8 cellular contexts compared by ENCODE assay signal in the genomic region with DNA sequence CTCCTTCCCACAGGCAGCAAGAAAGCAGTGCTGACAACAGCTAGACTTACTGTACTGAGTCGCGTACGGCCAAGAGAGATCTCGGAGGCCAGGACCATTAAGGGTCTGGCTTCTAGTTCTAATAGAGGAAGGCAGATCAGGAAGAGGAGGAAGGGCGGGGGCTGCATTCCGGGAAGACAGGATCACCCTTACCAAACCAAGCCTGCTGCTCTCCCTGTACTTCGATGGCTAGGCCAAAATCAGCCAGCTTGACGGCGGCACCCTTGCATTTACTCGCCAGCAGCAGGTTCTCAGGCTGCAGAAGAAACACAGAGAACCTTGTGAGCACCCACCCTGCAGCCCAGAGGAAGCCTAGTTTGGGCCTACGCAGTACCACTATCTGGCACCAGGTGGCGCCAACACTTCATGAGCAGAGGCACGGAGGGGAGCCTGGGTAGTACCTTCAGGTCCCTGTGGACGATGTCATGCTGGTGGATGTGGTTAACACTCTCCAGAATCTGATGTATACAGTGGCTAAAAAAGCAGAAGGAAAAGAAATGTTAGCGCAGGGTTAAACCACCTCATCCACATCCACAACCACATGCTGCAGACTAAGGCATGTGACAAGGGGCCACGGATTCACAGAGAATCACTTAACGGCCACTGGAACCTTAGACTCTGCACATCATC. TPM values are rescaled to one million over a fixed set of nuclear protein-coding genes. Genes with fewer than 3 reads are reported as not detected.
DNase-seq lines count a peak whose midpoint lies in the region; ATAC-seq, FAIRE-seq and TF ChIP-seq lines count a peak whose summit lies in the region.

No MANE protein-coding gene starts in this region.

- no peaks in the 10 kb centered on the region for H3K27me3 ChIP-seq in H1 (replicated peaks in 1 of 4; ENCODE audit: control insufficient read depth in 3 of 4, extremely low read depth in 1 of 4, insufficient read depth in 3 of 4, low read length in 3 of 4)

- POLR2A ChIA-PET in H1 (lab: Charles Lee; ENCODE audit: partially characterized antibody) = interaction anchor here (0.6 to 1.3 kb wide), 4 partner anchors 14 to 40 kb away, joined by 3 to 6 read pairs (median 4); no protein-coding TSS in a partner anchor

- FAIRE-seq in H1 (lab: Jason Lieb, UNC) = peak; percentile 70

- H3K27ac ChIP-seq in H1 (ENCODE audit: low read depth, low read length) = no peak overlapping the region

- H4K91ac ChIP-seq in H1 (replicated peaks; ENCODE audit: insufficient read length, low read length) = no peak overlapping the region

- peaks cover 0 to 7% (median 3%) of the 10 kb centered on the region in 4 experiments; a peak in 3 of 7 replicates for H3K4me1 ChIP-seq in H1 (replicated peaks in 1 of 4; ENCODE audit: control insufficient read depth in 3 of 4, insufficient read depth in 4 of 4, low read length in 3 of 4)

- H4K5ac ChIP-seq in H1 (ENCODE audit: insufficient read length, low read depth, low read length) = no peak overlapping the region

- H3K18ac ChIP-seq in H1 (ENCODE audit: extremely low read depth, low read length) = no peak overlapping the region

- peak; percentile 95 to 98 for TF ChIP-seq RAD21 in H1 (IDR thresholded peaks at IDR 0.05 in 1 of 2, conservative IDR thresholded peaks at IDR 0.05 in 1 of 2; ENCODE audit: low read depth in 2 of 2, low read length in 2 of 2)

- no peak overlapping the region for H3K9ac ChIP-seq in H1 (replicated peaks in 1 of 4; ENCODE audit: extremely low read depth in 1 of 4, low read depth in 3 of 4, low read length in 3 of 4)

- no peak for TF ChIP-seq EP300 in H1 (IDR thresholded peaks at IDR 0.05; ENCODE audit: borderline replicate concordance in 1 of 2, low read depth in 2 of 2, low read length in 2 of 2)

- H3K79me1 ChIP-seq in H1 (ENCODE audit: low read depth, low read length) = no peaks in the 10 kb centered on the region

- peaks cover 22 to 30% (median 24%) of the 10 kb centered on the region in 4 experiments for H3K36me3 ChIP-seq in H1 (ENCODE audit: control insufficient read depth in 2 of 4, insufficient read depth in 4 of 4, low read length in 3 of 4)

- H3K4me2 ChIP-seq in H1 (ENCODE audit: insufficient read depth in 1 of 2, low read depth in 2 of 2, low read length in 2 of 2) = no peak overlapping the region

- no peak overlapping the region for H3K4ac ChIP-seq in H1 (replicated peaks; ENCODE audit: insufficient read length, low read depth, low read length)

- peak; percentile 94 for DNase-seq in CD1c-positive myeloid dendritic cell (ENCODE audit: extremely low spot score)
- peak; percentile 76 for DNase-seq in NK-92 treated with Interleukin-12 subunit alpha and Interleukin-12 subunit beta, amount 100 ng/mL, for 24 hours (lab: John Stamatoyannopoulos, UW)
- DNase-seq in activated CD8-positive, alpha-beta memory T cell treated with anti-CD3 and anti-CD28 coated beads for 48 hours (ENCODE audit: low read depth in 2 of 3, low spot score in 2 of 3) = peak; percentile 72 to 95 (median 94)
- peak; percentile 60 to 99 for DNase-seq in H1 (ENCODE audit: low read depth in 1 of 2, low spot score in 2 of 2)
- DNase-seq in midbrain (lab: John Stamatoyannopoulos, UW) = peak; percentile 79
- DNase-seq in stimulated activated CD8-positive, alpha-beta memory T cell treated with anti-CD3 and anti-CD28 coated beads, Interleukin-2, amount 100 ng/mL, for 1 hour (ENCODE audit: low read depth in 2 of 2) = peak; percentile 79 to 88

- CTCF ChIA-PET in H1 (lab: Charles Lee; ENCODE audit: partially characterized antibody) = interaction anchor here (0.7 to 20.8 kb wide), 22 partner anchors 10 to 276 kb away, joined by 3 to 279 read pairs (median 4); a partner anchor contains a TSS

- H2BK15ac ChIP-seq in H1 (ENCODE audit: low read length) = no peak overlapping the region

- no peaks in the 10 kb centered on the region for H3K23me2 ChIP-seq in H1 (ENCODE audit: low read depth, low read length)

- no peak overlapping the region for H3K4me3 ChIP-seq in H1 (ENCODE audit: extremely low read depth in 1 of 4, insufficient read depth in 2 of 4, low read depth in 3 of 4, low read length in 4 of 4)

- WGBS in H1 (ENCODE audit: extremely low coverage in 1 of 2, insufficient coverage in 1 of 2, insufficient read length in 1 of 2, insufficient replicate concordance in 2 of 2, low coverage in 1 of 2, low lambda C conversion rate in 2 of 2, missing lambda C conversion rate in 1 of 2), 2 experiments = 56% methylated on average over 17 of the region's 17 CpGs; no CpG with 5 or more reads in 1 of the 2 experiments

- TF ChIP-seq POLR2A in H1 (IDR thresholded peaks at IDR 0.05; ENCODE audit: control extremely low read depth in 1 of 2, low read depth in 2 of 2, low read length in 2 of 2) = no peak

- H2BK20ac ChIP-seq in H1 (ENCODE audit: low read length) = no peak overlapping the region

- no peaks in the 10 kb centered on the region for H3K9me3 ChIP-seq in H1 (ENCODE audit: insufficient read depth in 2 of 2, low read depth in 1 of 2, low read length in 1 of 2)

- H2BK12ac ChIP-seq in H1 (ENCODE audit: low read depth, low read length) = no peak overlapping the region

- no peak overlapping the region for H2BK120ac ChIP-seq in H1 (replicated peaks; ENCODE audit: low read depth, low read length)

- peak; percentile 70 for ATAC-seq in GM19324 (IDR thresholded peaks at IDR 0.05; ENCODE audit: low FRiP score, unreplicated experiment)
- peak; percentile 94 for ATAC-seq in HG03457 (IDR thresholded peaks at IDR 0.05; ENCODE audit: unreplicated experiment)

- no peak overlapping the region for H4K8ac ChIP-seq in H1 (ENCODE audit: extremely low read depth, insufficient read depth, low read length)

- H3K14ac ChIP-seq in H1 (ENCODE audit: insufficient read length) = no peak overlapping the region

- no peaks in the 10 kb centered on the region for H3K79me2 ChIP-seq in H1 (ENCODE audit: control insufficient read depth in 1 of 2, insufficient read depth in 2 of 2, low read length in 2 of 2)

- peak; percentile 94 to 100 (median 99) for TF ChIP-seq CTCF in H1 (IDR thresholded peaks at IDR 0.05; ENCODE audit: control extremely low read depth in 1 of 3, insufficient read depth in 1 of 3, low read depth in 1 of 3, low read length in 3 of 3)

- H2AFZ ChIP-seq in H1 (ENCODE audit: low read length) = no peak overlapping the region

- H4K20me1 ChIP-seq in H1 (replicated peaks in 1 of 2; ENCODE audit: control insufficient read depth in 1 of 2, insufficient read depth in 2 of 2, low read length in 2 of 2) = peaks cover 2 to 3% of the 10 kb centered on the region in 2 experiments

- H2BK5ac ChIP-seq in H1 (ENCODE audit: low read depth, low read length) = no peak overlapping the region

- no peak overlapping the region for H2AK5ac ChIP-seq in H1 (ENCODE audit: low read depth, low read length)

- H3K23ac ChIP-seq in H1 (ENCODE audit: insufficient read length) = no peak overlapping the region

- H3K56ac ChIP-seq in H1 (replicated peaks; ENCODE audit: insufficient read length, low read depth, low read length) = no peak overlapping the region

TF ChIP-seq in H1, 55 proteins besides CTCF, POLR2A, EP300 and RAD21:
- peak; percentile 35; the same call in 1 of the 2 replicates for TF ChIP-seq JUND (IDR thresholded peaks at IDR 0.05; ENCODE audit: low read length)
- TF ChIP-seq, protein P1, sequence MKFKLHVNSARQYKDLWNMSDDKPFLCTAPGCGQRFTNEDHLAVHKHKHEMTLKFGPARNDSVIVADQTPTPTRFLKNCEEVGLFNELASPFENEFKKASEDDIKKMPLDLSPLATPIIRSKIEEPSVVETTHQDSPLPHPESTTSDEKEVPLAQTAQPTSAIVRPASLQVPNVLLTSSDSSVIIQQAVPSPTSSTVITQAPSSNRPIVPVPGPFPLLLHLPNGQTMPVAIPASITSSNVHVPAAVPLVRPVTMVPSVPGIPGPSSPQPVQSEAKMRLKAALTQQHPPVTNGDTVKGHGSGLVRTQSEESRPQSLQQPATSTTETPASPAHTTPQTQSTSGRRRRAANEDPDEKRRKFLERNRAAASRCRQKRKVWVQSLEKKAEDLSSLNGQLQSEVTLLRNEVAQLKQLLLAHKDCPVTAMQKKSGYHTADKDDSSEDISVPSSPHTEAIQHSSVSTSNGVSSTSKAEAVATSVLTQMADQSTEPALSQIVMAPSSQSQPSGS (IDR thresholded peaks at IDR 0.05; ENCODE audit: low read length) = peak; percentile 83; the same call in 1 of the 2 replicates
- TF ChIP-seq CREB1 (IDR thresholded peaks at IDR 0.05) = peak; percentile 49; the same call in 1 of the 2 replicates
- TF ChIP-seq SP2 (IDR thresholded peaks at IDR 0.05; ENCODE audit: low read length) = no peak
TF ChIP-seq in H1: peak in this region for 3.

RNA-seq across cellular contexts. Expression of a gene that starts 25.4 kb away (rescaled TPM):
- total RNA-seq in H1 (2021; fragmentation: NEBNext Ultra II Directional; extraction: Animal tissue kit (Norgen Biotek cat#: 25700)) = 29.9 and 31.7 TPM in 2 replicates
- polyA plus RNA-seq in H1 (2011; rRNA removed) = 28.9 and 31.9 TPM in 2 replicates
- polyA plus RNA-seq in H1 (2011; cell fraction: cytosol; rRNA removed) = 37.7 TPM
- polyA plus RNA-seq in H1 (2011; cell fraction: nucleus; rRNA removed) = 77.7 TPM
- polyA plus RNA-seq in H1 (2012, experiment 1 of 2) = 31.3 to 38.7 TPM (median 34.5 TPM) in 4 replicates
- polyA plus RNA-seq in H1 (2012, experiment 2 of 2) = 22.7 TPM
- polyA plus RNA-seq in H1 (2013, experiment 1 of 2) = 23.2 TPM
- polyA plus RNA-seq in H1 (2013, experiment 2 of 2) = 21.7 TPM
- polyA minus RNA-seq in H1 (2011; rRNA and poly(A)+ RNA removed) = 38.9 and 49.0 TPM in 2 replicates
- polyA minus RNA-seq in H1 (2011; cell fraction: cytosol; rRNA and poly(A)+ RNA removed) = 20.9 TPM
- 32.5 TPM for polyA minus RNA-seq in H1 (2011; cell fraction: nucleus; rRNA and poly(A)+ RNA removed)

RNA-seq across cellular contexts. Expression of a gene that starts 37.6 kb away (rescaled TPM):
- total RNA-seq in H1 (2021; fragmentation: NEBNext Ultra II Directional; extraction: Animal tissue kit (Norgen Biotek cat#: 25700)) = 21.4 and 25.5 TPM in 2 replicates
- 13.9 and 18.0 TPM in 2 replicates for polyA plus RNA-seq in H1 (2011; rRNA removed)
- polyA plus RNA-seq in H1 (2011; cell fraction: cytosol; rRNA removed) = 13.8 TPM
- 50.5 TPM for polyA plus RNA-seq in H1 (2011; cell fraction: nucleus; rRNA removed)
- polyA plus RNA-seq in H1 (2012, experiment 1 of 2) = 10.6 to 15.8 TPM (median 12.5 TPM) in 4 replicates
- 9.7 TPM for polyA plus RNA-seq in H1 (2012, experiment 2 of 2)
- polyA plus RNA-seq in H1 (2013, experiment 1 of 2) = 13.4 TPM
- polyA plus RNA-seq in H1 (2013, experiment 2 of 2) = 12.3 TPM
- 26.5 and 36.6 TPM in 2 replicates for polyA minus RNA-seq in H1 (2011; rRNA and poly(A)+ RNA removed)
- 20.8 TPM for polyA minus RNA-seq in H1 (2011; cell fraction: cytosol; rRNA and poly(A)+ RNA removed)
- 40.9 TPM for polyA minus RNA-seq in H1 (2011; cell fraction: nucleus; rRNA and poly(A)+ RNA removed)
